37 cellular contexts compared by ENCODE assay signal in genomic region chr20:10681466-10681865, GRCh38.
"Had no signal": no experiment of that assay in that cellular context is flagged by ENCODE, and none has a peak within 500 bp of the region (broad histone marks: within the 10 kb centered on the region; RNA-seq: fewer than 3 reads in every experiment).

No MANE protein-coding gene starts in this region.

- H3K4me3 Mint-ChIP-seq: activated CD4-positive, alpha-beta memory T cell treated with anti-CD3 and anti-CD28 coated beads for 36 hours; activated CD4-positive, alpha-beta T cell treated with anti-CD3 and anti-CD28 coated beads for 36 hours; activated CD8-positive, alpha-beta T cell treated with anti-CD3 and anti-CD28 coated beads for 36 hours; activated naive CD4-positive, alpha-beta T cell treated with anti-CD3 and anti-CD28 coated beads for 36 hours; activated naive CD8-positive, alpha-beta T cell treated with anti-CD3 and anti-CD28 coated beads for 36 hours; activated T-cell treated with anti-CD3 and anti-CD28 coated beads, Interleukin-2, amount 50 U/mL, for 4 hours; activated T-cell treated with anti-CD3 and anti-CD28 coated beads, Interleukin-2, amount 50 U/mL, for 72 hours; activated T-helper 1 cell treated with anti-CD3 and anti-CD28 coated beads, Interleukin-12 subunit alpha, Interleukin-12 subunit beta, Interleukin-2, Interleukin-4 antibody, amounts not matched to agents 30 ng/mL and 10 ng/mL and 1 ng/mL, durations not matched to agents 14 hours and 24 hours and 36 hours; activated T-helper 17 cell treated with anti-CD3 and anti-CD28 coated beads, Interleukin-2, amount 50 U/mL, for 72 hours; T-cell; T-helper 2 cell treated with Interferon-gamma antibody and Interleukin-4, amounts not matched to agents 5 μg/mL and 100 μg/mL, for 36 hours; WTC11 had no signal

- DNase-seq: activated CD4-positive, alpha-beta memory T cell treated with anti-CD3 and anti-CD28 coated beads for 36 hours; activated CD4-positive, alpha-beta T cell treated with anti-CD3 and anti-CD28 coated beads for 1 hour; activated CD4-positive, alpha-beta T cell treated with anti-CD3 and anti-CD28 coated beads for 36 hours; activated CD4-positive, alpha-beta T cell treated with anti-CD3 and anti-CD28 coated beads for 48 hours; activated CD4-positive, alpha-beta T cell treated with anti-CD3 and anti-CD28 coated beads, Interleukin-2, amount 50 U/mL, for 1 hour; activated CD4-positive, alpha-beta T cell treated with anti-CD3 and anti-CD28 coated beads, Interleukin-2, amount 50 U/mL, for 4 hours; activated CD4-positive, CD25-positive, alpha-beta regulatory T cell; activated CD8-positive, alpha-beta memory T cell treated with anti-CD3 and anti-CD28 coated beads, Interleukin-2, amount 50 U/mL, for 4 hours; activated CD8-positive, alpha-beta T cell treated with anti-CD3 and anti-CD28 coated beads for 36 hours; activated effector memory CD4-positive, alpha-beta T cell treated with anti-CD3 and anti-CD28 coated beads, Interleukin-2, amount 50 U/mL, for 16 hours; activated gamma-delta T cell treated with Interleukin-2 at 50 U/mL for 16 hours; activated naive CD4-positive, alpha-beta T cell; activated naive CD4-positive, alpha-beta T cell treated with anti-CD3 and anti-CD28 coated beads for 36 hours; activated naive CD4-positive, alpha-beta T cell treated with anti-CD3 and anti-CD28 coated beads, Interleukin-2, amount 50 U/mL, for 16 hours; activated naive CD8-positive, alpha-beta T cell treated with anti-CD3 and anti-CD28 coated beads for 36 hours; activated T-cell treated with anti-CD3 and anti-CD28 coated beads for 4 hours; activated T-cell treated with anti-CD3 and anti-CD28 coated beads, Interleukin-2, amount 50 U/mL, for 1 hour; activated T-cell treated with anti-CD3 and anti-CD28 coated beads, Interleukin-2, amount 50 U/mL, for 4 hours; activated T-cell treated with anti-CD3 and anti-CD28 coated beads, Interleukin-2, amount 50 U/mL, for 72 hours; adrenal gland; amniotic stem cell; aorta; body of pancreas; brain microvascular endothelial cell; central memory CD4-positive, alpha-beta T cell; cerebellar nuclear complex; T-cell; T-helper 2 cell; T-helper 9 cell; WERI-Rb-1 had no signal

- H3K9me3 ChIP-seq: adrenal gland, body of pancreas, breast epithelium had no signal

- H3K4me1 ChIP-seq: adrenal gland, breast epithelium had no signal

- H3K27me3 ChIP-seq: adrenal gland, body of pancreas, brain microvascular endothelial cell, breast epithelium had no signal

- H3K9me3 Mint-ChIP-seq: activated CD4-positive, alpha-beta memory T cell treated with anti-CD3 and anti-CD28 coated beads for 36 hours; activated CD8-positive, alpha-beta T cell treated with anti-CD3 and anti-CD28 coated beads for 36 hours; activated naive CD4-positive, alpha-beta T cell treated with anti-CD3 and anti-CD28 coated beads for 36 hours; activated naive CD8-positive, alpha-beta T cell treated with anti-CD3 and anti-CD28 coated beads for 36 hours; activated T-cell treated with anti-CD3 and anti-CD28 coated beads, Interleukin-2, amount 50 U/mL, for 4 hours; activated T-cell treated with anti-CD3 and anti-CD28 coated beads, Interleukin-2, amount 50 U/mL, for 72 hours; activated T-helper 1 cell treated with anti-CD3 and anti-CD28 coated beads, Interleukin-12 subunit alpha, Interleukin-12 subunit beta, Interleukin-2, Interleukin-4 antibody, amounts not matched to agents 30 ng/mL and 10 ng/mL and 1 ng/mL, durations not matched to agents 14 hours and 24 hours and 36 hours; activated T-helper 17 cell treated with anti-CD3 and anti-CD28 coated beads, Interleukin-2, amount 50 U/mL, for 72 hours; T-cell; T-helper 2 cell treated with Interferon-gamma antibody and Interleukin-4, amounts not matched to agents 5 μg/mL and 100 μg/mL, for 36 hours; WTC11 had no signal

- H3K4me3 ChIP-seq: adrenal gland, body of pancreas, breast epithelium had no signal

- ATAC-seq: activated CD4-positive, alpha-beta T cell treated with anti-CD3 and anti-CD28 coated beads for 36 hours; activated CD4-positive, CD25-positive, alpha-beta regulatory T cell treated with anti-CD3 and anti-CD28 coated beads, Interleukin-2, amount 50 U/mL, for 24 hours; activated CD8-positive, alpha-beta T cell treated with anti-CD3 and anti-CD28 coated beads for 36 hours; activated naive CD4-positive, alpha-beta T cell treated with anti-CD3 and anti-CD28 coated beads, Interleukin-2, amount 50 U/mL, for 72 hours; activated T-cell treated with anti-CD3 and anti-CD28 coated beads, Interleukin-2, amount 50 U/mL, for 4 hours; activated T-cell treated with anti-CD3 and anti-CD28 coated beads, Interleukin-2, amount 50 U/mL, for 72 hours; activated T-helper 17 cell treated with anti-CD3 and anti-CD28 coated beads, Interleukin-2, amount 50 U/mL, for 72 hours; body of pancreas; T-cell; WTC11 had no signal

- H3K36me3 ChIP-seq: adrenal gland, brain microvascular endothelial cell, breast epithelium, WERI-Rb-1 had no signal

- H3K4me1 Mint-ChIP-seq: activated CD4-positive, alpha-beta T cell treated with anti-CD3 and anti-CD28 coated beads for 36 hours; activated naive CD8-positive, alpha-beta T cell treated with anti-CD3 and anti-CD28 coated beads for 36 hours; activated T-helper 17 cell treated with anti-CD3 and anti-CD28 coated beads, Interleukin-2, amount 50 U/mL, for 72 hours; T-cell had no signal

- H3K36me3 Mint-ChIP-seq: activated CD4-positive, alpha-beta memory T cell treated with anti-CD3 and anti-CD28 coated beads for 36 hours; activated naive CD4-positive, alpha-beta T cell treated with anti-CD3 and anti-CD28 coated beads, Interleukin-2, amount 50 U/mL, for 72 hours; activated naive CD8-positive, alpha-beta T cell treated with anti-CD3 and anti-CD28 coated beads for 36 hours; T-cell; WTC11 had no signal

- H3K27ac Mint-ChIP-seq: activated CD4-positive, alpha-beta memory T cell treated with anti-CD3 and anti-CD28 coated beads for 36 hours; activated CD4-positive, alpha-beta T cell treated with anti-CD3 and anti-CD28 coated beads for 36 hours; activated CD8-positive, alpha-beta T cell treated with anti-CD3 and anti-CD28 coated beads for 36 hours; activated naive CD4-positive, alpha-beta T cell treated with anti-CD3 and anti-CD28 coated beads for 36 hours; activated naive CD4-positive, alpha-beta T cell treated with anti-CD3 and anti-CD28 coated beads, Interleukin-2, amount 50 U/mL, for 72 hours; activated naive CD8-positive, alpha-beta T cell treated with anti-CD3 and anti-CD28 coated beads for 36 hours; activated T-cell treated with anti-CD3 and anti-CD28 coated beads, Interleukin-2, amount 50 U/mL, for 72 hours; activated T-helper 1 cell treated with anti-CD3 and anti-CD28 coated beads, Interleukin-12 subunit alpha, Interleukin-12 subunit beta, Interleukin-2, Interleukin-4 antibody, amounts not matched to agents 30 ng/mL and 10 ng/mL and 1 ng/mL, durations not matched to agents 14 hours and 24 hours and 36 hours; activated T-helper 17 cell treated with anti-CD3 and anti-CD28 coated beads, Interleukin-2, amount 50 U/mL, for 72 hours; T-cell; T-helper 2 cell treated with Interferon-gamma antibody and Interleukin-4, amounts not matched to agents 5 μg/mL and 100 μg/mL, for 36 hours; WTC11 had no signal

- H3K27ac ChIP-seq: adrenal gland, body of pancreas, brain microvascular endothelial cell, breast epithelium, WERI-Rb-1 had no signal
